ENCODE assay signal across 1 cellular context in the genomic region with DNA sequence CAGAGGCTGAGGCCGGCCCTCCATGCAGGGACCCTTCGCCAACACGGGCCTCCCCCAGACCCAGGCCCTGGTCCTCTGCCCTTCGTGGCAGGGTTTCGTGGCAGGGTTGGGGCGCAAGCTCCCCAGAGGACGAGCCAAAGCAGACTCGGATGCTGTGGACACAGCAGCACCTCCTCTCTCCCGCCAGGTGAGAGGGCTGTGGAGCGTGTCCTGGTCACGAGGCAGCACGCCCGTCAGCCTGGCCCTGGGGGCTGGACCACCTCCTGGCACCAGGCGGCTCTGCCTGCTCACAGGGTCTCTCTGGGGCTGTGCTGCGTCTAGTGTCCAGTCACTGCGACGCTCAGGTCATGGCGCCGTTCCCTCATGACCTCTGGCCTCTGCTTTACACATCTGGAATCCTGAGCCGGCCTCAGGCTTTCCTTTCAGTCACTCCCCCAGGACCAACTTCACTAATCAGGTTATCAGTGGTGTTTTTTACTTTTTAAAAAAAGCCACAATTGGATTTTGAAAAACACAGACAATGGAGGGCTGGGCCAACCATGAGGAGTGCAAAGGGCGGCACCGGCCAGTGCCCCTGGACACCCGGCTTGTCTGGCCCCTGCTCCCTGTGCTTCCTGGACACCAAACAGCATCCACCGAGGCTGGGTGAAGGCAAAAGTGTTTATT.
TF ChIP-seq lines count a peak whose summit lies in the region.

No MANE protein-coding gene starts in this region.

TF ChIP-seq in K562, 482 proteins besides CTCF, POLR2A, EP300 and RAD21:
- TF ChIP-seq MBD2 (IDR thresholded peaks at IDR 0.05; ENCODE audit: borderline replicate concordance, low read depth) (no peak), NCOA6 (IDR thresholded peaks at IDR 0.05) (no peak), ZNF57 (CRISPR knock-in tag; IDR thresholded peaks at IDR 0.05) (no peak), NR2C1 (IDR thresholded peaks at IDR 0.05) (0 out of 2 replicates have a peak, but pooled peaks have one; percentile 25), NR2C1 (tag; IDR thresholded peaks at IDR 0.05) (no peak), RBFOX2 (IDR thresholded peaks at IDR 0.05; ENCODE audit: low read depth, low read length) (peak; percentile 27; the same call in 1 of the 2 replicates), ATF7 (IDR thresholded peaks at IDR 0.05) (no peak), MEF2D (tag; conservative IDR thresholded peaks at IDR 0.05; ENCODE audit: low read depth) (no peak), FIP1L1 (IDR thresholded peaks at IDR 0.05; ENCODE audit: low read depth, low read length, poor library complexity, severe bottlenecking) (peak; percentile 51), HDAC3 (IDR thresholded peaks at IDR 0.05; ENCODE audit: borderline replicate concordance, partially characterized antibody) (no peak), SMAD4 (CRISPR knock-in tag; conservative IDR thresholded peaks at IDR 0.05) (no peak), POLR2G (IDR thresholded peaks at IDR 0.05; ENCODE audit: low read depth, low read length) (peak; percentile 77), PCBP1 (IDR thresholded peaks at IDR 0.05; ENCODE audit: low read depth, low read length, poor library complexity, severe bottlenecking) (peak; percentile 23), SIX5 (IDR thresholded peaks at IDR 0.05; ENCODE audit: borderline replicate concordance in 1 of 2, insufficient read depth in 1 of 2, low read depth in 1 of 2, low read length in 2 of 2) (no peak), ZFPM2 (CRISPR knock-in tag; IDR thresholded peaks at IDR 0.05) (no peak), TAF15 (IDR thresholded peaks at IDR 0.05; ENCODE audit: low read depth, low read length) (peak; percentile 75; the same call in 1 of the 2 replicates), CHCHD3 (CRISPR knock-in tag; IDR thresholded peaks at IDR 0.05) (no peak), ZBTB17 (CRISPR knock-in tag; IDR thresholded peaks at IDR 0.05) (no peak), RBM22 (IDR thresholded peaks at IDR 0.05; ENCODE audit: low read depth, low read length, poor library complexity, severe bottlenecking) (peak; percentile 92), HMGN3 (IDR thresholded peaks at IDR 0.05; ENCODE audit: borderline replicate concordance, extremely low read depth, insufficient read length, low read depth, low read length) (peak; percentile 32), ZNF696 (CRISPR knock-in tag; conservative IDR thresholded peaks at IDR 0.05) (no peak), ZNF551 (CRISPR knock-in tag; IDR thresholded peaks at IDR 0.05) (no peak)
- TF ChIP-seq, protein P1, sequence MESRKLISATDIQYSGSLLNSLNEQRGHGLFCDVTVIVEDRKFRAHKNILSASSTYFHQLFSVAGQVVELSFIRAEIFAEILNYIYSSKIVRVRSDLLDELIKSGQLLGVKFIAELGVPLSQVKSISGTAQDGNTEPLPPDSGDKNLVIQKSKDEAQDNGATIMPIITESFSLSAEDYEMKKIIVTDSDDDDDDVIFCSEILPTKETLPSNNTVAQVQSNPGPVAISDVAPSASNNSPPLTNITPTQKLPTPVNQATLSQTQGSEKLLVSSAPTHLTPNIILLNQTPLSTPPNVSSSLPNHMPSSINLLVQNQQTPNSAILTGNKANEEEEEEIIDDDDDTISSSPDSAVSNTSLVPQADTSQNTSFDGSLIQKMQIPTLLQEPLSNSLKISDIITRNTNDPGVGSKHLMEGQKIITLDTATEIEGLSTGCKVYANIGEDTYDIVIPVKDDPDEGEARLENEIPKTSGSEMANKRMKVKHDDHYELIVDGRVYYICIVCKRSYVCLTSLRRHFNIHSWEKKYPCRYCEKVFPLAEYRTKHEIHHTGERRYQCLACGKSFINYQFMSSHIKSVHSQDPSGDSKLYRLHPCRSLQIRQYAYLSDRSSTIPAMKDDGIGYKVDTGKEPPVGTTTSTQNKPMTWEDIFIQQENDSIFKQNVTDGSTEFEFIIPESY (CRISPR knock-in tag; IDR thresholded peaks at IDR 0.05), result peak; percentile 85
- TF ChIP-seq, protein P2, sequence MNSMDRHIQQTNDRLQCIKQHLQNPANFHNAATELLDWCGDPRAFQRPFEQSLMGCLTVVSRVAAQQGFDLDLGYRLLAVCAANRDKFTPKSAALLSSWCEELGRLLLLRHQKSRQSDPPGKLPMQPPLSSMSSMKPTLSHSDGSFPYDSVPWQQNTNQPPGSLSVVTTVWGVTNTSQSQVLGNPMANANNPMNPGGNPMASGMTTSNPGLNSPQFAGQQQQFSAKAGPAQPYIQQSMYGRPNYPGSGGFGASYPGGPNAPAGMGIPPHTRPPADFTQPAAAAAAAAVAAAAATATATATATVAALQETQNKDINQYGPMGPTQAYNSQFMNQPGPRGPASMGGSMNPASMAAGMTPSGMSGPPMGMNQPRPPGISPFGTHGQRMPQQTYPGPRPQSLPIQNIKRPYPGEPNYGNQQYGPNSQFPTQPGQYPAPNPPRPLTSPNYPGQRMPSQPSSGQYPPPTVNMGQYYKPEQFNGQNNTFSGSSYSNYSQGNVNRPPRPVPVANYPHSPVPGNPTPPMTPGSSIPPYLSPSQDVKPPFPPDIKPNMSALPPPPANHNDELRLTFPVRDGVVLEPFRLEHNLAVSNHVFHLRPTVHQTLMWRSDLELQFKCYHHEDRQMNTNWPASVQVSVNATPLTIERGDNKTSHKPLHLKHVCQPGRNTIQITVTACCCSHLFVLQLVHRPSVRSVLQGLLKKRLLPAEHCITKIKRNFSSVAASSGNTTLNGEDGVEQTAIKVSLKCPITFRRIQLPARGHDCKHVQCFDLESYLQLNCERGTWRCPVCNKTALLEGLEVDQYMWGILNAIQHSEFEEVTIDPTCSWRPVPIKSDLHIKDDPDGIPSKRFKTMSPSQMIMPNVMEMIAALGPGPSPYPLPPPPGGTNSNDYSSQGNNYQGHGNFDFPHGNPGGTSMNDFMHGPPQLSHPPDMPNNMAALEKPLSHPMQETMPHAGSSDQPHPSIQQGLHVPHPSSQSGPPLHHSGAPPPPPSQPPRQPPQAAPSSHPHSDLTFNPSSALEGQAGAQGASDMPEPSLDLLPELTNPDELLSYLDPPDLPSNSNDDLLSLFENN (IDR thresholded peaks at IDR 0.05; ENCODE audit: low read depth in 2 of 2, low read length in 2 of 2), result no peak
